8 cellular contexts compared by ENCODE assay signal in the genomic region with DNA sequence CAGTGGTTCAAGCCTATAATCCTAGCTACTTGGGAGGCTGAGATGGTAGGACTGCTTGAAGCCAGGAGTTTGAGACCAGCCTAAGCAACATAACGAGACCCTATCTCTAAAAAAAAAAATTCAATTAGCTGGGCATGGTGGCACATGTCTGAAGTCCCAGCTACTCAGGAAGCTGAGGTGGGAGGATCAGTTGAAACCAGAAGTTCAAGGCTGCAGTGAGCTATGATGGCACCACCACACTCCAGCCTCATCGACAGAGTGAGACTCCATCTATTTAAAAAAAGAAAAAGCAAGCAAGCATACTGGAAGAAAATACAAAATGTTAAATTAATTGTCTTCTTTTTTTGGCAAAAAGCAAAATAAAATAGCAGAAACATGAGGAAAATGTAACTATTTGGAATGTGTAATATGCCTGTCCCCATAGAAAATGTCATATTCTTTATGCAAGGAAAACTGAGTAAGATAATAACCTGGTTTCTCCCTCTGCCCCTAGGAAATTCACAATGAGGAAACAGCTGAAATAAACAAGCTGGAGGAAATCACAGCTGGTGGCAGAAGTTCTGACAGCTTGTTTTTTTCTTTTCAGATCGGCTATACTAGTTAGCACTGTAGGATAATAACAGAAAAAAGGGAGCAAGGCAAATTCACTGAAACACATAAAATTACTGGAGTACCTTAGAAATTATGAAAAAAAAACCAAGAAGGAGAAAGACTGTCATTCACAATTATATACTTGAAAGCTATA. TPM values are rescaled to one million over a fixed set of nuclear protein-coding genes. Genes with fewer than 3 reads are reported as not detected.
DNase-seq lines count a peak whose midpoint lies in the region; ATAC-seq and TF ChIP-seq lines count a peak whose summit lies in the region.

No MANE protein-coding gene starts in this region.

- H3K27me3 Mint-ChIP-seq in CD8-positive, alpha-beta T cell (ENCODE audit: low read depth): no peaks in the 10 kb centered on the region
- peaks cover 3% of the 10 kb centered on the region for H3K27me3 Mint-ChIP-seq in neural progenitor cell (ENCODE audit: insufficient read depth, low read depth)

- no peaks in the 10 kb centered on the region for H3K9me3 Mint-ChIP-seq in CD8-positive, alpha-beta T cell
- peaks cover 10% of the 10 kb centered on the region for H3K9me3 Mint-ChIP-seq in neural progenitor cell

- H3K79me2 ChIP-seq in Loucy (ENCODE audit: insufficient read depth, low read length) (peaks cover 58% of the 10 kb centered on the region), neural progenitor cell (ENCODE audit: low read depth) (peaks cover 70% of the 10 kb centered on the region)

- H3K4me1 Mint-ChIP-seq in CD8-positive, alpha-beta T cell (ENCODE audit: low read depth): peaks cover 72% of the 10 kb centered on the region
- H3K4me1 Mint-ChIP-seq in neural progenitor cell: peaks cover 31% of the 10 kb centered on the region

- H3K36me3 Mint-ChIP-seq in CD8-positive, alpha-beta T cell: peaks cover 33% of the 10 kb centered on the region
- H3K36me3 Mint-ChIP-seq in neural progenitor cell: peaks cover 19% of the 10 kb centered on the region

- no peak for DNase-seq in CD8-positive, alpha-beta T cell
- DNase-seq in neural progenitor cell (ENCODE audit: low spot score) (peak; percentile 14), foreskin keratinocyte (no peak), cerebellar nuclear complex (lab: John Stamatoyannopoulos, UW) (no peak), GM19238 (ENCODE audit: insufficient read length, low spot score) (no peak)

- H2AFZ ChIP-seq in Loucy (ENCODE audit: low read length) (no peak overlapping the region), neural progenitor cell (replicated peaks) (no peak overlapping the region)

- H3K9ac ChIP-seq in Loucy (ENCODE audit: low read depth, low read length, poor library complexity, severe bottlenecking) (peak overlapping the region; percentile 14), endocrine pancreas (ENCODE audit: control insufficient read depth, insufficient read depth, low read length) (no peak overlapping the region), neural progenitor cell (no peak overlapping the region)

- H3K4me2 ChIP-seq in Loucy (ENCODE audit: low read depth, low read length, poor library complexity, severe bottlenecking) (peak overlapping the region; percentile 8), neural progenitor cell (peak overlapping the region; percentile 77)

- no peaks in the 10 kb centered on the region for H3K9me3 ChIP-seq in CD8-positive, alpha-beta T cell (ENCODE audit: low read length)
- H3K9me3 ChIP-seq in Loucy (ENCODE audit: insufficient read depth, low read depth, low read length) (no peaks in the 10 kb centered on the region), endocrine pancreas (ENCODE audit: control insufficient read depth, low read length) (no peaks in the 10 kb centered on the region), neural progenitor cell (ENCODE audit: low read depth) (no peaks in the 10 kb centered on the region)

- no peak overlapping the region for H3K27ac ChIP-seq in CD8-positive, alpha-beta T cell (ENCODE audit: low read depth, low read length)
- H3K27ac ChIP-seq in neural progenitor cell (peak overlapping the region; percentile 61), foreskin keratinocyte (no peak overlapping the region)

- no peaks in the 10 kb centered on the region for H3K36me3 ChIP-seq in CD8-positive, alpha-beta T cell (ENCODE audit: insufficient read depth, low read length)
- H3K36me3 ChIP-seq in Loucy (ENCODE audit: insufficient read depth, low read length): peaks cover 5% of the 10 kb centered on the region; the same call in 1 of the 2 replicates
- no peaks in the 10 kb centered on the region for H3K36me3 ChIP-seq in endocrine pancreas (ENCODE audit: control insufficient read depth, insufficient read depth, low read length)
- no peaks in the 10 kb centered on the region for H3K36me3 ChIP-seq in neural progenitor cell

- peak overlapping the region; percentile 20 for H3K4me3 Mint-ChIP-seq in CD8-positive, alpha-beta T cell
- peak overlapping the region; percentile 59 for H3K4me3 Mint-ChIP-seq in neural progenitor cell

- H3F3A ChIP-seq in Loucy (ENCODE audit: low read depth) (no peaks in the 10 kb centered on the region), neural progenitor cell (ENCODE audit: low read depth) (peaks cover 31% of the 10 kb centered on the region)

- no peak overlapping the region for H3K4me3 ChIP-seq in CD8-positive, alpha-beta T cell (ENCODE audit: low read depth, low read length)
- H3K4me3 ChIP-seq in Loucy (ENCODE audit: low read length, poor library complexity, severe bottlenecking) (no peak overlapping the region), endocrine pancreas (ENCODE audit: control insufficient read depth, insufficient read depth, low read length) (peak overlapping the region; percentile 35), neural progenitor cell (peak overlapping the region; percentile 35)

- H3K9me2 ChIP-seq in Loucy (replicated peaks; ENCODE audit: low read depth, low read length): no peaks in the 10 kb centered on the region

- no peak for ATAC-seq in CD8-positive, alpha-beta T cell
- ATAC-seq in foreskin keratinocyte (no peak), SK-N-SH treated with all-trans-retinoic acid at 6 μM for 48 hours (no peak)

- POLR2A ChIA-PET in CD8-positive, alpha-beta T cell (lab: Charles Lee): interaction anchor here (0.6 kb wide), 1 partner anchor 154 kb away, joined by 3 read pairs; no protein-coding TSS in a partner anchor

- intact Hi-C loops in CD8-positive, alpha-beta T cell (cut with DNase I, micrococcal nuclease): no loop called here

- H3K27me3 ChIP-seq in CD8-positive, alpha-beta T cell (ENCODE audit: insufficient read depth, low read length): no peaks in the 10 kb centered on the region
- H3K27me3 ChIP-seq in Loucy (ENCODE audit: insufficient read depth, low read length, poor library complexity, severe bottlenecking) (no peaks in the 10 kb centered on the region), endocrine pancreas (ENCODE audit: control insufficient read depth, insufficient read depth, low read length) (no peaks in the 10 kb centered on the region), neural progenitor cell (no peaks in the 10 kb centered on the region), foreskin keratinocyte (no peaks in the 10 kb centered on the region)

- peaks cover 4% of the 10 kb centered on the region for H4K20me1 ChIP-seq in Loucy (ENCODE audit: insufficient read depth, low read length, poor library complexity, severe bottlenecking)
- no peaks in the 10 kb centered on the region for H4K20me1 ChIP-seq in neural progenitor cell (ENCODE audit: low read depth)

- H3K4me1 ChIP-seq in CD8-positive, alpha-beta T cell (ENCODE audit: insufficient read depth, low read length): peaks cover 34% of the 10 kb centered on the region
- peaks cover 23% of the 10 kb centered on the region for H3K4me1 ChIP-seq in Loucy (ENCODE audit: insufficient read depth, low read length, poor library complexity, severe bottlenecking)
- peaks cover 28% of the 10 kb centered on the region for H3K4me1 ChIP-seq in endocrine pancreas (ENCODE audit: control insufficient read depth, insufficient read depth, low read length)
- peaks cover 44% of the 10 kb centered on the region for H3K4me1 ChIP-seq in neural progenitor cell
- H3K4me1 ChIP-seq in foreskin keratinocyte: no peaks in the 10 kb centered on the region

- CTCF ChIA-PET in CD8-positive, alpha-beta T cell (lab: Charles Lee): interaction anchor here (0.6 to 1.3 kb wide), 4 partner anchors 22 to 646 kb away, joined by 3 to 4 read pairs (median 3); no protein-coding TSS in a partner anchor

- TF ChIP-seq CTCF in CD8-positive, alpha-beta T cell (IDR thresholded peaks at IDR 0.05): no peak
- TF ChIP-seq CTCF in Loucy (conservative IDR thresholded peaks at IDR 0.05; ENCODE audit: low read length) (no peak), neural progenitor cell (IDR thresholded peaks at IDR 0.05) (no peak), foreskin keratinocyte (conservative IDR thresholded peaks at IDR 0.05) (no peak)

- H3K27ac Mint-ChIP-seq in CD8-positive, alpha-beta T cell: peak overlapping the region; percentile 15
- peak overlapping the region; percentile 83 for H3K27ac Mint-ChIP-seq in neural progenitor cell

TF ChIP-seq in SK-N-SH treated with all-trans-retinoic acid at 6 μM for 48 hours, 23 proteins besides CTCF, POLR2A, EP300 and RAD21 (continues in another document):
- TF ChIP-seq ISL1 (CRISPR knock-in tag; IDR thresholded peaks at IDR 0.05) (no peak), ZC3H10 (CRISPR knock-in tag; IDR thresholded peaks at IDR 0.05) (no peak), SNAI2 (CRISPR knock-in tag; IDR thresholded peaks at IDR 0.05) (no peak), CSRNP3 (CRISPR knock-in tag; IDR thresholded peaks at IDR 0.05) (no peak), ARNTL (CRISPR knock-in tag; IDR thresholded peaks at IDR 0.05; ENCODE audit: borderline replicate concordance, low read depth) (no peak)
- TF ChIP-seq, protein P1, sequence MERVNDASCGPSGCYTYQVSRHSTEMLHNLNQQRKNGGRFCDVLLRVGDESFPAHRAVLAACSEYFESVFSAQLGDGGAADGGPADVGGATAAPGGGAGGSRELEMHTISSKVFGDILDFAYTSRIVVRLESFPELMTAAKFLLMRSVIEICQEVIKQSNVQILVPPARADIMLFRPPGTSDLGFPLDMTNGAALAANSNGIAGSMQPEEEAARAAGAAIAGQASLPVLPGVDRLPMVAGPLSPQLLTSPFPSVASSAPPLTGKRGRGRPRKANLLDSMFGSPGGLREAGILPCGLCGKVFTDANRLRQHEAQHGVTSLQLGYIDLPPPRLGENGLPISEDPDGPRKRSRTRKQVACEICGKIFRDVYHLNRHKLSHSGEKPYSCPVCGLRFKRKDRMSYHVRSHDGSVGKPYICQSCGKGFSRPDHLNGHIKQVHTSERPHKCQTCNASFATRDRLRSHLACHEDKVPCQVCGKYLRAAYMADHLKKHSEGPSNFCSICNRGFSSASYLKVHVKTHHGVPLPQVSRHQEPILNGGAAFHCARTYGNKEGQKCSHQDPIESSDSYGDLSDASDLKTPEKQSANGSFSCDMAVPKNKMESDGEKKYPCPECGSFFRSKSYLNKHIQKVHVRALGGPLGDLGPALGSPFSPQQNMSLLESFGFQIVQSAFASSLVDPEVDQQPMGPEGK (CRISPR knock-in tag; IDR thresholded peaks at IDR 0.05; ENCODE audit: borderline replicate concordance): no peak

RNA-seq across cellular contexts. Expression of gene HERPUD2, which starts 48.5 kb away (rescaled TPM):
- total RNA-seq in CD8-positive, alpha-beta T cell: 100 to 1,000 TPM; 123 to 134 TPM
- 37.8 and 43.7 TPM in 2 replicates for total RNA-seq in neural progenitor cell (ENCODE audit: low replicate concordance)
- total RNA-seq in foreskin keratinocyte: 22.5 and 24.3 TPM in 2 replicates
- polyA plus RNA-seq in foreskin keratinocyte: 8.9 and 11.3 TPM in 2 replicates

Comparison
In these comparisons a context has a peak if more than half of its experiments do, and no peak if none do; other contexts are left out.
1. H3K4me3 ChIP-seq: peak in endocrine pancreas (single experiment) and neural progenitor cell (single experiment); none in CD8-positive, alpha-beta T cell (single experiment) and Loucy (single experiment).